1 cellular context compared by ENCODE assay signal in genomic region chr1:215188302-215188950, GRCh38.
TF ChIP-seq lines count a peak whose summit lies in the region.

No MANE protein-coding gene starts in this region.

TF ChIP-seq in IMR-90, 13 proteins besides CTCF, POLR2A, EP300 and RAD21:
- no peak for TF ChIP-seq MAFK (IDR thresholded peaks at IDR 0.05; ENCODE audit: low read depth, low read length)
- no peak for TF ChIP-seq NFE2L2 (IDR thresholded peaks at IDR 0.05; ENCODE audit: low read depth, low read length)
- TF ChIP-seq RFX5 (IDR thresholded peaks at IDR 0.05; ENCODE audit: low read depth, low read length), result no peak
- peak; percentile 52; the same call in 1 of the 2 replicates for TF ChIP-seq CEBPB (IDR thresholded peaks at IDR 0.05; ENCODE audit: low read depth, low read length)
- peak; percentile 34; the same call in 1 of the 2 replicates for TF ChIP-seq FOS (IDR thresholded peaks at IDR 0.05; ENCODE audit: low read depth, low read length)
